Comparison of ENCODE assay signal across 10 cellular contexts in the genomic region with DNA sequence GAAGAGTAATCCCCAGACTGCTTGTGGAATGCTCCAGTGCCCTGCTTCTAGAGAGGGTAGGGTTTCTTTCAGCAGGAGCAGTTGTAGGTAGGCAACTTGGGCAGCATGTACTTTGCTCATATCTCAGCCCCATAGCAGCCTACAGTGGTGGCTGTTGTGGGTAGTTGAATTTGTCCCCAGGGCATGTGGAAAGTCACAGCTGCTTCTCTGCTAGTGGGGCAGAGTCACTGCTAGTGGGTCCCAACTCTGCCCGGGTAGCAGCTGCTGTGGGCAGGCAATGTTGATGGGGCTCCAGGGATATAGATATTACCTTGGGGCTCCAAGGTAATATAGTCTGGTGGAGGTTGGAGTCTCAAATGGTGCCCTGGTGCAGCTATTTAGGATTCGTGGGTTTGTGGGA.
"Had no signal": no experiment of that assay in that cellular context is flagged by ENCODE, and none has a peak within 500 bp of the region (broad histone marks: within the 10 kb centered on the region; RNA-seq: fewer than 3 reads in every experiment).

No MANE protein-coding gene starts in this region.

- H3K4me3 Mint-ChIP-seq: GM23338, H9, HFFc6 had no signal

- H3K36me3 ChIP-seq: HAP-1 had no signal

- H3K27ac Mint-ChIP-seq: GM23338, HFFc6 had no signal

- H3K9ac ChIP-seq: GM23248 had no signal

- H3K4me3 ChIP-seq: GM23248, GM23338, HAP-1 had no signal

- ATAC-seq: GM23338, HCT116 had no signal

- FAIRE-seq: H54 had no signal

- H3K4me2 ChIP-seq: GM23338 had no signal

- H3K9me3 ChIP-seq: HAP-1 had no signal

- H3K27ac ChIP-seq: GM23248 had no signal

- H2AFZ ChIP-seq: GM23248, GM23338 had no signal

- DNase-seq: GM23248, GOT3, H7, H9, HCEC 1CT, HFFc6 had no signal
